ENCODE assay signal across 1 cellular context in the genomic region with DNA sequence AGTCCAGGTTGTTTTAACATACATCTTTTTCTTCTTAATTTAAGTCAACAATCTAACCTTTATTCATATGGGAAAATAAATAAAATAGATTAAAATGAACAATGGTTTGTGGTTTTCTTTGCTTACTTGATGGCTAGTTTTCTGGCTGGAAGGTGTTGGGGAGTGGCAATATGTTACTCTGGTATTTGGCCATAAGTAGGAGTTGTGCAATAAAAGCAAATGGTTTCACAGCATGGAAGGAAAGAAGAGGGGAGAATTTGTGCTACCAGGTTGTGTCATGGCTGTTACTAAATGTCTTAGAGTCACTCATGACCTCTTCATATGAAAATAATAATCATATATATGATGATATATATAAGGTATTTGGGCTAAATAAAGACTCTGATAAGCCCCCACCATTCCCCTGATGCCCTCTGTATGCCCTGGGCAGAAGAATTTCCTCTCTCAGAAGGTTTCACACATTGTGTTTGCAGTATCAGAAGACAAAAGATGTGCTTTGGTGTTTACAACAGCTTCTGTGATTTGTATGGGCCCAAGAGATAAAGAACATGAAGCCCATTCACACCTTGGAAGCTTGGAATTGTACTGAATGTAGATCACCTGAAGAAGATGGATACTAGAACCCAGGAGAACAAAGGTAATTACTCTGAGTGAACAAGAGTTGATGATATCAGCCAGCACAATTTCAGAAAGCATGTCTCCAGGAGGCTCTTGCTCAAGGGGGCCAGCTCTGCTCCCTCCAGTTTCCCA.
TF ChIP-seq lines count a peak whose summit lies in the region.

No MANE protein-coding gene starts in this region.

TF ChIP-seq in HepG2, 621 proteins besides CTCF, POLR2A, EP300 and RAD21 (continued from another document):
- TF ChIP-seq, protein P1, sequence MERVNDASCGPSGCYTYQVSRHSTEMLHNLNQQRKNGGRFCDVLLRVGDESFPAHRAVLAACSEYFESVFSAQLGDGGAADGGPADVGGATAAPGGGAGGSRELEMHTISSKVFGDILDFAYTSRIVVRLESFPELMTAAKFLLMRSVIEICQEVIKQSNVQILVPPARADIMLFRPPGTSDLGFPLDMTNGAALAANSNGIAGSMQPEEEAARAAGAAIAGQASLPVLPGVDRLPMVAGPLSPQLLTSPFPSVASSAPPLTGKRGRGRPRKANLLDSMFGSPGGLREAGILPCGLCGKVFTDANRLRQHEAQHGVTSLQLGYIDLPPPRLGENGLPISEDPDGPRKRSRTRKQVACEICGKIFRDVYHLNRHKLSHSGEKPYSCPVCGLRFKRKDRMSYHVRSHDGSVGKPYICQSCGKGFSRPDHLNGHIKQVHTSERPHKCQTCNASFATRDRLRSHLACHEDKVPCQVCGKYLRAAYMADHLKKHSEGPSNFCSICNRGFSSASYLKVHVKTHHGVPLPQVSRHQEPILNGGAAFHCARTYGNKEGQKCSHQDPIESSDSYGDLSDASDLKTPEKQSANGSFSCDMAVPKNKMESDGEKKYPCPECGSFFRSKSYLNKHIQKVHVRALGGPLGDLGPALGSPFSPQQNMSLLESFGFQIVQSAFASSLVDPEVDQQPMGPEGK (CRISPR knock-in tag; IDR thresholded peaks at IDR 0.05), result no peak
- TF ChIP-seq ZNF3 (CRISPR knock-in tag; IDR thresholded peaks at IDR 0.05), result no peak
